9 cellular contexts compared by ENCODE assay signal in the genomic region with DNA sequence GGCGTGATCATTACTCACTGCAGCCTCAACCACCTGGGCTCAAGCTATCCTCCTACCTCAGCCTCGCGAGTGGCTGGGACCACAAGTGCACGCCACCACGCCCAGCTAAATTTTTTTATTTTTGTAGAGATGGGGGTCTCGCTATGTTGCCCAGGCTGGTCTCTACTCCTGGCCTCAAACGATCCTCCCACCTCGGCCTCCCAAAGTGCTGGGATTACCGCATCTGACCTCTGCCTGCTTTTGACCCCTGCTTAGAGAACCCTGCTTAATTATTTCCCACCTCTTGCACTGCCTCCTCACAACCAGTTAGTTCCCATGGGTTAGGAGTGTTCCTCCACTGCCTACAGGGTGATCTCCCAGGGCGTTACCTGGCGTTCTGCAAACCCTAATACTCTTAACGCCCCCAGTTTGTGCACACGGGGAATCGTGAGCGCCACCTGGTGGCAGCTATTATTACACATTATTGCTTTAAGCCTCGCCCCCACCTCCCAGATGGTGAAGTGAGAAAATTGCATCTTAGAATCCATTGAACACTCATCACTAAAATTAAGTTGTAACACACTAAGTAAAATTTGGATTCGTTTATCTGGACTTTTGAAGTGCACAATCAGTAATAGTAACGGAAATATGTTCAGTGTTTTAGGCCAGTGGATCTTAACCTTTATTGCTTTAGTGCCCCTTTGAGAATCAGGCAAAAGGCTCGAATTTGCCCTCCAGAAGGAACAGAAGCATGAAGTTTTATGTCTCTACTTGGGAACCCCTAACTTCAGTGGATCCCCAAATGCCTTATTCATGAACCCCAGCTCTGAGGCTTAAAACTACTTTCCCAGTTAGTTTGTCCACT.
DNase-seq lines count a peak whose midpoint lies in the region; ATAC-seq lines count a peak whose summit lies in the region.
"Had no signal": no experiment of that assay in that cellular context is flagged by ENCODE, and none has a peak within 500 bp of the region (broad histone marks: within the 10 kb centered on the region; RNA-seq: fewer than 3 reads in every experiment).

No MANE protein-coding gene starts in this region.

- no peak overlapping the region for H3K4ac ChIP-seq in mesenchymal stem cell (ENCODE audit: low read depth in 1 of 2, low read length in 2 of 2)

- 56% methylated on average over 14 of the region's 19 CpGs for WGBS in mesenchymal stem cell

- peak; percentile 65 for ATAC-seq in stimulated activated effector memory CD8-positive, alpha-beta T cell treated with anti-CD3 and anti-CD28 coated beads, Interleukin-12 subunit alpha, Interleukin-12 subunit beta, amount 100 ng/mL, for 72 hours
- ATAC-seq in HG03280 (IDR thresholded peaks at IDR 0.05; ENCODE audit: unreplicated experiment): no peak

- H3K18ac ChIP-seq in mesenchymal stem cell (ENCODE audit: low read depth in 1 of 2, low read length in 2 of 2): no peak overlapping the region

- peaks cover 3% of the 10 kb centered on the region for H3K4me1 ChIP-seq in mesenchymal stem cell (ENCODE audit: control insufficient read depth, insufficient read depth, low read depth, low read length)
- H3K4me1 ChIP-seq: BLaER1 had no signal

- peaks cover 17 to 49% of the 10 kb centered on the region in 2 experiments for H3K27me3 ChIP-seq in mesenchymal stem cell (ENCODE audit: control insufficient read depth in 1 of 2, insufficient read depth in 1 of 2, low read length in 2 of 2)
- H3K27me3 ChIP-seq: BLaER1 had no signal

- H2AK5ac ChIP-seq in mesenchymal stem cell (ENCODE audit: low read length, severe bottlenecking): no peak overlapping the region

- H2BK120ac ChIP-seq in mesenchymal stem cell (ENCODE audit: low read depth, low read length): no peak overlapping the region

- no peaks in the 10 kb centered on the region for H3K36me3 ChIP-seq in mesenchymal stem cell (ENCODE audit: control insufficient read depth in 1 of 2, insufficient read depth in 2 of 2, low read depth in 1 of 2, low read length in 2 of 2)
- H3K36me3 ChIP-seq: BLaER1 had no signal

- peaks cover 6% of the 10 kb centered on the region for H3K4me1 Mint-ChIP-seq in stimulated activated effector memory CD8-positive, alpha-beta T cell treated with anti-CD3 and anti-CD28 coated beads, Interleukin-12 subunit alpha, Interleukin-12 subunit beta, amount 100 ng/mL, for 72 hours

- H4K8ac ChIP-seq in mesenchymal stem cell (ENCODE audit: low read length): no peak overlapping the region

- no peaks in the 10 kb centered on the region for H3K9me3 ChIP-seq in mesenchymal stem cell (ENCODE audit: control insufficient read depth, low read length)
- H3K9me3 ChIP-seq: BLaER1 had no signal

- no peaks in the 10 kb centered on the region for H3K79me1 ChIP-seq in mesenchymal stem cell (replicated peaks; ENCODE audit: low read length, poor library complexity, severe bottlenecking)

- H2BK12ac ChIP-seq in mesenchymal stem cell (ENCODE audit: low read length in 2 of 2): no peak overlapping the region

- no peak overlapping the region for H2BK5ac ChIP-seq in mesenchymal stem cell (ENCODE audit: low read depth, low read length, poor library complexity, severe bottlenecking)

- H3K36me3 Mint-ChIP-seq in stimulated activated effector memory CD8-positive, alpha-beta T cell treated with anti-CD3 and anti-CD28 coated beads, Interleukin-12 subunit alpha, Interleukin-12 subunit beta, amount 100 ng/mL, for 72 hours: no peaks in the 10 kb centered on the region

- no peak overlapping the region for H3K4me3 ChIP-seq in mesenchymal stem cell (ENCODE audit: insufficient read depth in 1 of 2, low read depth in 1 of 2, low read length in 2 of 2)
- H3K4me3 ChIP-seq: BLaER1 had no signal

- no peak overlapping the region for H2BK15ac ChIP-seq in mesenchymal stem cell (ENCODE audit: low read depth, poor library complexity, severe bottlenecking)

- H3K14ac ChIP-seq in mesenchymal stem cell (ENCODE audit: low read length in 2 of 2): no peak overlapping the region

- no peak overlapping the region for H3K9ac ChIP-seq in mesenchymal stem cell (ENCODE audit: low read length)
- H3K9ac ChIP-seq: BLaER1 had no signal

- no peak overlapping the region for H3K27ac ChIP-seq in mesenchymal stem cell (ENCODE audit: low read length, poor library complexity, severe bottlenecking)
- H3K27ac ChIP-seq: BLaER1 had no signal

- H3K4me3 Mint-ChIP-seq in stimulated activated effector memory CD8-positive, alpha-beta T cell treated with anti-CD3 and anti-CD28 coated beads, Interleukin-12 subunit alpha, Interleukin-12 subunit beta, amount 100 ng/mL, for 72 hours: no peak overlapping the region

- H3K27ac Mint-ChIP-seq in stimulated activated effector memory CD8-positive, alpha-beta T cell treated with anti-CD3 and anti-CD28 coated beads, Interleukin-12 subunit alpha, Interleukin-12 subunit beta, amount 100 ng/mL, for 72 hours: no peak overlapping the region

- H2AFZ ChIP-seq in mesenchymal stem cell (ENCODE audit: low read depth, low read length): no peak overlapping the region

- DNase-seq in NCI-H1417 (lab: John Stamatoyannopoulos, UW) (peak; percentile 3 to 36 (median 13)), NCI-H1417 treated with DMSO at 0.1 percent for 48 hours (lab: John Stamatoyannopoulos, UW) (no peak), NCI-H1048 (lab: John Stamatoyannopoulos, UW) (peak; percentile 26), cerebellum (ENCODE audit: low spot score) (peak; percentile 21), mesenchymal stem cell (peak; percentile 52)
- DNase-seq in activated CD4-positive, CD25-positive, alpha-beta regulatory T cell treated with anti-CD3 and anti-CD28 coated beads, Interleukin-2, amount 50 U/mL, for 72 hours: peak; percentile 70
- peak; percentile 51 to 77 for DNase-seq in stimulated activated effector memory CD8-positive, alpha-beta T cell treated with anti-CD3 and anti-CD28 coated beads, Interleukin-12 subunit alpha, Interleukin-12 subunit beta, amount 100 ng/mL, for 72 hours (ENCODE audit: low spot score in 2 of 2)

- no peaks in the 10 kb centered on the region for H3K9me3 Mint-ChIP-seq in stimulated activated effector memory CD8-positive, alpha-beta T cell treated with anti-CD3 and anti-CD28 coated beads, Interleukin-12 subunit alpha, Interleukin-12 subunit beta, amount 100 ng/mL, for 72 hours

- H3K23ac ChIP-seq in mesenchymal stem cell (ENCODE audit: low read length in 2 of 2): no peak overlapping the region

- H4K91ac ChIP-seq in mesenchymal stem cell (ENCODE audit: low read length): no peak overlapping the region

- H3K4me2 ChIP-seq in mesenchymal stem cell (ENCODE audit: low read length, poor library complexity, severe bottlenecking): no peak overlapping the region
- H3K4me2 ChIP-seq: BLaER1 had no signal
